ENCODE assay signal across 7 cellular contexts in genomic region chr16:70014915-70015314, GRCh38.
A peak's percentile ranks its signal among the peaks of the same experiment; 100 is the strongest.
DNase-seq lines count a peak whose midpoint lies in the region; ATAC-seq and TF ChIP-seq lines count a peak whose summit lies in the region.
"Not testable (repeated sequence)": the region's sequence is repeated elsewhere in the genome, so short reads cannot be mapped to it uniquely, and the experiment has no call there.

No MANE protein-coding gene starts in this region.

- not testable (repeated sequence) for H3K4me1 ChIP-seq in SK-N-SH (ENCODE audit: control insufficient read depth in 1 of 2, insufficient read depth in 2 of 2, low read depth in 1 of 2, low read length in 1 of 2); body of pancreas

- peak overlapping the region; percentile 50; the same call in 1 of the 2 replicates for H3K4me2 ChIP-seq in SK-N-SH

- not testable (repeated sequence) for H3K9me3 ChIP-seq in SK-N-SH, body of pancreas

- DNase-seq in EH (ENCODE audit: low read depth), result peak; percentile 64
- peak; percentile 35 for DNase-seq in LHCN-M2 (ENCODE audit: low read depth)
- DNase-seq in SK-N-SH, body of pancreas: not testable (repeated sequence)
- peak; percentile 3 for DNase-seq in fibroblast of peridontal ligament (ENCODE audit: extremely low read depth)
- DNase-seq in hepatic stellate cell (ENCODE audit: low spot score), result peak; percentile 6
- peak; percentile 28 for DNase-seq in renal cortical epithelial cell (ENCODE audit: low read depth)

- H3K79me2 ChIP-seq in SK-N-SH (ENCODE audit: insufficient read depth), result not testable (repeated sequence)

- not testable (repeated sequence) for TF ChIP-seq EP300 in SK-N-SH (IDR thresholded peaks at IDR 0.05; ENCODE audit: borderline replicate concordance in 1 of 2, low read depth in 1 of 2, low read length in 1 of 2)

- intact Hi-C loops in body of pancreas (cut with DNase I), result not testable (repeated sequence)

- peak overlapping the region in 1 of 2 experiments; percentile 42; a peak in 2 of 4 replicates for H3K27ac ChIP-seq in SK-N-SH (ENCODE audit: low read depth in 2 of 2, low read length in 1 of 2)
- not testable (repeated sequence) for H3K27ac ChIP-seq in body of pancreas

- H3F3A ChIP-seq in SK-N-SH (replicated peaks; ENCODE audit: insufficient read depth), result peaks cover 21% of the 10 kb centered on the region

- H3K9ac ChIP-seq in SK-N-SH, result not testable (repeated sequence)

- H3K4me3 ChIP-seq in SK-N-SH (ENCODE audit: low read depth in 2 of 2, low read length in 1 of 2); body of pancreas: not testable (repeated sequence)

- H2AFZ ChIP-seq in SK-N-SH (ENCODE audit: low read depth), result not testable (repeated sequence)

- not testable (repeated sequence) for TF ChIP-seq POLR2A in body of pancreas (IDR thresholded peaks at IDR 0.05)

- not testable (repeated sequence) for TF ChIP-seq RAD21 in SK-N-SH (IDR thresholded peaks at IDR 0.05; ENCODE audit: low read length)

- POLR2A ChIA-PET in SK-N-SH (lab: Yijun Ruan, JAX), result not testable (repeated sequence)

- not testable (repeated sequence) for H3K9me2 ChIP-seq in SK-N-SH

- not testable (repeated sequence) for TF ChIP-seq CTCF in SK-N-SH (IDR thresholded peaks at IDR 0.05); body of pancreas (IDR thresholded peaks at IDR 0.05)

- WGBS in SK-N-SH (ENCODE audit: low lambda C conversion rate), result 49% methylated on average over 4 of the region's 6 CpGs
- WGBS in body of pancreas, 2 donors, result 83 to 87% methylated on average over 5 to 6 of the region's 6 CpGs

- not testable (repeated sequence) for H4K20me1 ChIP-seq in SK-N-SH (ENCODE audit: insufficient read depth)

- ATAC-seq in body of pancreas, result peak; percentile 43

- H3K36me3 ChIP-seq in SK-N-SH (replicated peaks in 1 of 2; ENCODE audit: control insufficient read depth in 1 of 2, insufficient read depth in 2 of 2, low read length in 1 of 2), result peaks cover 13 to 17% of the 10 kb centered on the region in 2 experiments
- not testable (repeated sequence) for H3K36me3 ChIP-seq in body of pancreas (replicated peaks in 1 of 2; ENCODE audit: insufficient read depth in 1 of 2, low read depth in 2 of 2)

- H3K27me3 ChIP-seq in SK-N-SH (ENCODE audit: insufficient read depth); body of pancreas: not testable (repeated sequence)

- CTCF ChIA-PET in SK-N-SH (lab: Yijun Ruan, JAX), result not testable (repeated sequence)

TF ChIP-seq in SK-N-SH, 30 proteins besides CTCF, POLR2A, EP300 and RAD21:
- TF ChIP-seq FOSL2 (IDR thresholded peaks at IDR 0.05; ENCODE audit: borderline replicate concordance, low read depth), result peak; percentile 35; the same call in 1 of the 2 replicates
- 0 out of 2 replicates have a peak, but pooled peaks have one; percentile 15 for TF ChIP-seq JUND (IDR thresholded peaks at IDR 0.05)
